Comparison of ENCODE assay signal across 12 cellular contexts in genomic region chr16:70383421-70383960, GRCh38.
"Had no signal": no experiment of that assay in that cellular context is flagged by ENCODE, and none has a peak within 500 bp of the region (broad histone marks: within the 10 kb centered on the region; RNA-seq: fewer than 3 reads in every experiment).

No MANE protein-coding gene starts in this region.

- H3K27ac Mint-ChIP-seq: activated T-cell treated with anti-CD3 and anti-CD28 coated beads, Interleukin-2, amount 50 U/mL, for 72 hours had no signal

- H3K9me3 Mint-ChIP-seq: activated T-cell treated with anti-CD3 and anti-CD28 coated beads, Interleukin-2, amount 50 U/mL, for 72 hours; naive thymus-derived CD8-positive, alpha-beta T cell; T-cell had no signal

- H3K4me3 ChIP-seq: SK-N-MC, upper lobe of right lung had no signal

- ATAC-seq: activated CD4-positive, CD25-positive, alpha-beta regulatory T cell treated with anti-CD3 and anti-CD28 coated beads, Interleukin-2, amount 50 U/mL, for 24 hours; activated T-cell treated with anti-CD3 and anti-CD28 coated beads, Interleukin-2, amount 50 U/mL, for 72 hours; esophagus mucosa; naive thymus-derived CD8-positive, alpha-beta T cell; stimulated activated naive CD8-positive, alpha-beta T cell treated with anti-CD3 and anti-CD28 coated beads, Interleukin-15, Interleukin-2, amounts not matched to agents 100 U/mL and 50 U/mL, for 24 hours; T-cell; upper lobe of right lung had no signal

- H3K27me3 Mint-ChIP-seq: naive thymus-derived CD8-positive, alpha-beta T cell; T-cell had no signal

- H3K27ac ChIP-seq: SK-N-MC, upper lobe of right lung had no signal

- H3K27me3 ChIP-seq: upper lobe of right lung had no signal

- H3K4me3 Mint-ChIP-seq: activated T-cell treated with anti-CD3 and anti-CD28 coated beads, Interleukin-2, amount 50 U/mL, for 72 hours had no signal

- DNase-seq: activated naive CD4-positive, alpha-beta T cell; activated T-cell treated with anti-CD3 and anti-CD28 coated beads, Interleukin-2, amount 50 U/mL, for 72 hours; amygdala; mammary epithelial cell; stimulated activated CD4-positive, alpha-beta T cell treated with anti-CD3 and anti-CD28 coated beads, Interleukin-2, amount 100 ng/mL, for 48 hours; stimulated activated naive CD8-positive, alpha-beta T cell treated with anti-CD3 and anti-CD28 coated beads, Interleukin-15, Interleukin-2, amounts not matched to agents 100 U/mL and 50 U/mL, for 24 hours; T-cell; upper lobe of right lung had no signal

- H3K9me3 ChIP-seq: upper lobe of right lung had no signal
